8 cellular contexts compared by ENCODE assay signal in genomic region chr12:6767592-6768384, GRCh38. TPM values are rescaled to one million over a fixed set of nuclear protein-coding genes. Genes with fewer than 3 reads are reported as not detected.
DNase-seq lines count a peak whose midpoint lies in the region; ATAC-seq and TF ChIP-seq lines count a peak whose summit lies in the region.

No MANE protein-coding gene starts in this region.

- H3K4me1 ChIP-seq in heart left ventricle: peaks cover 4 to 79% (median 42%) of the 10 kb centered on the region in 12 donors

- H3K27me3 Mint-ChIP-seq in stimulated activated memory B cell treated with anti-CD40 and anti-IgM and Interleukin-4, amounts not matched to agents 10 μg/mL and 1 μg/mL and 100 μg/mL, for 72 hours: peaks cover 80% of the 10 kb centered on the region

- no peak for TF ChIP-seq POLR2A in heart left ventricle (IDR thresholded peaks at IDR 0.05)

- DNase-seq in heart left ventricle (peak in 1 of 5 donors; percentile 33), Right ventricle myocardium inferior (ENCODE audit: missing footprints) (no peak), iris pigment epithelial cell (ENCODE audit: low read depth) (peak; percentile 39), RPMI8226 (no peak), NCI-H1930 (lab: John Stamatoyannopoulos, UW) (no peak)

- no peaks in the 10 kb centered on the region for H3K9me3 ChIP-seq in heart left ventricle

- H3K36me3 ChIP-seq in heart left ventricle: peaks cover 0 to 20% (median 6%) of the 10 kb centered on the region in 9 donors

- H3K9me3 Mint-ChIP-seq in stimulated activated memory B cell treated with anti-CD40 and anti-IgM and Interleukin-4, amounts not matched to agents 10 μg/mL and 1 μg/mL and 100 μg/mL, for 72 hours: no peaks in the 10 kb centered on the region

- H3K36me3 Mint-ChIP-seq in stimulated activated memory B cell treated with anti-CD40 and anti-IgM and Interleukin-4, amounts not matched to agents 10 μg/mL and 1 μg/mL and 100 μg/mL, for 72 hours: no peaks in the 10 kb centered on the region

- TF ChIP-seq CTCF in heart left ventricle (IDR thresholded peaks at IDR 0.05): no peak

- peaks cover 46% of the 10 kb centered on the region for H3K4me1 Mint-ChIP-seq in stimulated activated memory B cell treated with anti-CD40 and anti-IgM and Interleukin-4, amounts not matched to agents 10 μg/mL and 1 μg/mL and 100 μg/mL, for 72 hours

- ATAC-seq in heart left ventricle: no peak
- ATAC-seq in Right ventricle myocardium inferior: no peak
- ATAC-seq in stimulated activated memory B cell treated with anti-CD40 and anti-IgM and Interleukin-4, amounts not matched to agents 10 μg/mL and 1 μg/mL and 100 μg/mL, for 72 hours: no peak
- no peak for ATAC-seq in GM18870 (IDR thresholded peaks at IDR 0.05; ENCODE audit: unreplicated experiment)

- peak overlapping the region; percentile 89 for H3K4me3 Mint-ChIP-seq in stimulated activated memory B cell treated with anti-CD40 and anti-IgM and Interleukin-4, amounts not matched to agents 10 μg/mL and 1 μg/mL and 100 μg/mL, for 72 hours

- H3K27ac ChIP-seq in heart left ventricle (peak overlapping the region; percentile 3 to 99 (median 92)), angular gyrus (ENCODE audit: low read depth, low read length) (peak overlapping the region; percentile 72)

- H3K27ac Mint-ChIP-seq in stimulated activated memory B cell treated with anti-CD40 and anti-IgM and Interleukin-4, amounts not matched to agents 10 μg/mL and 1 μg/mL and 100 μg/mL, for 72 hours: peak overlapping the region; percentile 61

- 12 to 23% (median 16%) methylated on average over 23 to 31 of the region's 31 CpGs for WGBS in heart left ventricle, 4 donors

- peak overlapping the region; percentile 54 to 100 (median 85) for H3K4me3 ChIP-seq in heart left ventricle

- intact Hi-C loops in heart left ventricle (cut with DNase I) (loop anchor here in 3 of 10 donors (2.0 to 5.0 kb wide), 2 partner anchors 15 to 155 kb away; partner anchors contain the start of gene MLF2 (in 2 of the 3)), Right ventricle myocardium inferior (cut with DNase I) (no loop called here)

- H3K27me3 ChIP-seq in heart left ventricle: peaks cover 0 to 4% (median 0%) of the 10 kb centered on the region in 9 donors

RNA-seq across cellular contexts. Expression of gene PTMS, which starts 1.6 kb away (rescaled TPM):
- 100 to 1,000 TPM in 5 of 9 donors, 10 to 100 TPM in 4; 72.9 to 227 (median 100) TPM for total RNA-seq in heart left ventricle
- 100 to 1,000 TPM; 274 to 331 TPM for polyA plus RNA-seq in heart left ventricle
- total RNA-seq in Right ventricle myocardium inferior: 152 TPM

RNA-seq across cellular contexts. Expression of gene LAG3, which starts 4.5 kb away (rescaled TPM):
- total RNA-seq in heart left ventricle (1 to 10 TPM in 2 of 9 donors, under 1 TPM in 3, not detected in 4; 0.10 to 1.5 (median 0.43) TPM), Right ventricle myocardium inferior (0.24 TPM)
- polyA plus RNA-seq in heart left ventricle: under 1 TPM; 0.03 to 0.34 TPM

RNA-seq across cellular contexts. Expression of gene MLF2, which starts 14.8 kb away (rescaled TPM):
- total RNA-seq in heart left ventricle: 100 to 1,000 TPM; 126 to 207 (median 152) TPM
- 100 to 1,000 TPM; 136 to 231 TPM for polyA plus RNA-seq in heart left ventricle
- total RNA-seq in Right ventricle myocardium inferior: 156 TPM

RNA-seq across cellular contexts. Expression of gene CD4, which starts 21.5 kb away (rescaled TPM):
- total RNA-seq in heart left ventricle (10 to 100 TPM in 2 of 9 donors, 1 to 10 TPM in 7; 3.0 to 71.9 (median 5.4) TPM), Right ventricle myocardium inferior (13.4 TPM)
- polyA plus RNA-seq in heart left ventricle: 1 to 10 TPM; 1.1 to 3.2 TPM

RNA-seq across cellular contexts. Expression of gene COPS7A, which starts 43.9 kb away (rescaled TPM):
- 10 to 100 TPM; 56.7 to 96.4 (median 82.6) TPM for total RNA-seq in heart left ventricle
- polyA plus RNA-seq in heart left ventricle: 100 to 1,000 TPM in 1 of 2 donors, 10 to 100 TPM in 1; 54.1 to 108 TPM
- total RNA-seq in Right ventricle myocardium inferior: 83.1 TPM
